2 cellular contexts compared by ENCODE assay signal in genomic region chr17:66255527-66255971, GRCh38.
TF ChIP-seq lines count a peak whose summit lies in the region.

No MANE protein-coding gene starts in this region.

TF ChIP-seq in SK-N-SH treated with all-trans-retinoic acid at 6 μM for 48 hours, 23 proteins besides CTCF, POLR2A, EP300 and RAD21:
- TF ChIP-seq ZNF565 (CRISPR knock-in tag; conservative IDR thresholded peaks at IDR 0.05; ENCODE audit: low read depth) = no peak
- TF ChIP-seq ZFP3 (CRISPR knock-in tag; IDR thresholded peaks at IDR 0.05) = no peak

TF ChIP-seq in SK-N-SH, 30 proteins besides CTCF, POLR2A, EP300 and RAD21:
- TF ChIP-seq PBX3 (IDR thresholded peaks at IDR 0.05) = no peak
- no peak for TF ChIP-seq REST (IDR thresholded peaks at IDR 0.05; ENCODE audit: low read depth, low read length)
- TF ChIP-seq RFX5 (IDR thresholded peaks at IDR 0.05; ENCODE audit: low read length) = no peak
- TF ChIP-seq NRF1 (IDR thresholded peaks at IDR 0.05; ENCODE audit: low read depth, low read length) = no peak
- TF ChIP-seq FOSL2 (IDR thresholded peaks at IDR 0.05; ENCODE audit: borderline replicate concordance, low read depth) = no peak
- TF ChIP-seq EZH2phosphoT487 (IDR thresholded peaks at IDR 0.05; ENCODE audit: borderline replicate concordance, low read depth) = no peak
- no peak for TF ChIP-seq YY1 (IDR thresholded peaks at IDR 0.05; ENCODE audit: low read depth)
- no peak for TF ChIP-seq MAX (IDR thresholded peaks at IDR 0.05; ENCODE audit: low read depth)
- TF ChIP-seq USF2 (IDR thresholded peaks at IDR 0.05; ENCODE audit: borderline replicate concordance, low read depth, low read length) = no peak
- TF ChIP-seq RXRA (IDR thresholded peaks at IDR 0.05; ENCODE audit: borderline replicate concordance, low read depth) = no peak
- no peak for TF ChIP-seq GABPA (IDR thresholded peaks at IDR 0.05; ENCODE audit: low read depth)
- no peak for TF ChIP-seq FOXJ3 (CRISPR knock-in tag; IDR thresholded peaks at IDR 0.05)
- no peak for TF ChIP-seq TCF12 (IDR thresholded peaks at IDR 0.05)
- no peak for TF ChIP-seq IRF3 (IDR thresholded peaks at IDR 0.05; ENCODE audit: low read depth, low read length)
- no peak for TF ChIP-seq POLR2AphosphoS5 (IDR thresholded peaks at IDR 0.05; ENCODE audit: low read depth, low read length)
